In genomic region chr6:6869084-6869483, GRCh38 we compare ENCODE assay signal across 19 cellular contexts.
DNase-seq lines count a peak whose midpoint lies in the region; ATAC-seq and TF ChIP-seq lines count a peak whose summit lies in the region.
"Had no signal": no experiment of that assay in that cellular context is flagged by ENCODE, and none has a peak within 500 bp of the region (broad histone marks: within the 10 kb centered on the region; RNA-seq: fewer than 3 reads in every experiment).

No MANE protein-coding gene starts in this region.

- no peaks in the 10 kb centered on the region for H3K9me3 Mint-ChIP-seq in dendritic cell treated with granulocyte-macrophage colony-stimulating factor and Interleukin-4, amounts not matched to agents 40 ng/mL and 50 ng/mL, for 4 days

- peak overlapping the region; percentile 21 for H4K91ac ChIP-seq in trophoblast cell (ENCODE audit: low read depth, low read length)

- no peak overlapping the region for H2AK5ac ChIP-seq in trophoblast cell (ENCODE audit: low read length)

- peak overlapping the region; percentile 26 for H4K8ac ChIP-seq in trophoblast cell (ENCODE audit: low read depth, low read length)

- no peak overlapping the region for H2BK120ac ChIP-seq in trophoblast cell (ENCODE audit: insufficient read depth, low read length, poor library complexity)

- H2AFZ ChIP-seq in trophoblast cell (ENCODE audit: insufficient read depth, low read length, poor library complexity) (no peak overlapping the region), mammary epithelial cell (ENCODE audit: low read depth, low read length) (no peak overlapping the region)
- H2AFZ ChIP-seq: GM23248 had no signal

- H4K12ac ChIP-seq in trophoblast cell (ENCODE audit: low read depth, low read length) = no peak overlapping the region

- no peaks in the 10 kb centered on the region for H3K79me2 ChIP-seq in trophoblast cell (ENCODE audit: control insufficient read depth, insufficient read depth, low read length, poor library complexity)
- H3K79me2 ChIP-seq in mammary epithelial cell (ENCODE audit: insufficient read depth, low read length) = no peaks in the 10 kb centered on the region

- H3K9ac ChIP-seq in trophoblast cell (ENCODE audit: low read length) (no peak overlapping the region), mammary epithelial cell (ENCODE audit: insufficient read depth, low read length) (no peak overlapping the region)
- H3K9ac ChIP-seq: GM23248 had no signal

- H3K4me3 Mint-ChIP-seq in dendritic cell treated with granulocyte-macrophage colony-stimulating factor and Interleukin-4, amounts not matched to agents 40 ng/mL and 50 ng/mL, for 4 days = no peak overlapping the region
- H3K4me3 Mint-ChIP-seq: CD4-positive, alpha-beta memory T cell; IgD-negative memory B cell had no signal

- peak overlapping the region; percentile 29 for H3K27ac ChIP-seq in HL-60 (replicated peaks)
- no peak overlapping the region for H3K27ac ChIP-seq in trophoblast cell (ENCODE audit: low read depth, low read length)
- no peak overlapping the region for H3K27ac ChIP-seq in mammary epithelial cell (ENCODE audit: insufficient read depth, low read depth, low read length)
- H3K27ac ChIP-seq: C4-2B, GM23248 had no signal

- peak overlapping the region; percentile 26 for H2BK12ac ChIP-seq in trophoblast cell (ENCODE audit: low read length)

- no peak overlapping the region for H3K18ac ChIP-seq in trophoblast cell (ENCODE audit: low read length)

- WGBS in trophoblast cell (ENCODE audit: extremely low coverage, insufficient coverage, insufficient read length) = no CpG with 5 or more reads among the region's 10 CpGs
- 86% methylated on average over 3 of the region's 10 CpGs for WGBS in mammary epithelial cell (ENCODE audit: low coverage, missing lambda C conversion rate)

- H3K36me3 Mint-ChIP-seq in dendritic cell treated with granulocyte-macrophage colony-stimulating factor and Interleukin-4, amounts not matched to agents 40 ng/mL and 50 ng/mL, for 4 days (ENCODE audit: low read depth) = no peaks in the 10 kb centered on the region
- H3K36me3 Mint-ChIP-seq: CD4-positive, alpha-beta memory T cell had no signal

- H3K14ac ChIP-seq in trophoblast cell (ENCODE audit: low read length) = no peak overlapping the region

- H4K20me1 ChIP-seq in mammary epithelial cell (ENCODE audit: insufficient read depth, low read length) = no peaks in the 10 kb centered on the region

- H2BK5ac ChIP-seq in trophoblast cell (ENCODE audit: low read depth, low read length, poor library complexity) = no peak overlapping the region

- H3K36me3 ChIP-seq in trophoblast cell (ENCODE audit: control insufficient read depth in 1 of 2, insufficient read depth in 2 of 2, low read length in 2 of 2) (no peaks in the 10 kb centered on the region), mammary epithelial cell (ENCODE audit: insufficient read depth, low read length) (no peaks in the 10 kb centered on the region)
- H3K36me3 ChIP-seq: BE2C had no signal

- no peak overlapping the region for H3K4me3 ChIP-seq in HL-60 (replicated peaks; ENCODE audit: insufficient read depth, low read length)
- H3K4me3 ChIP-seq in trophoblast cell (ENCODE audit: low read depth, low read length) = no peak overlapping the region
- H3K4me3 ChIP-seq in mammary epithelial cell (replicated peaks in 1 of 3; ENCODE audit: insufficient read depth in 1 of 3, low read depth in 2 of 3, low read length in 3 of 3) = no peak overlapping the region
- H3K4me3 ChIP-seq: GM23248 had no signal

- no peak for ATAC-seq in GM18907 (IDR thresholded peaks at IDR 0.05; ENCODE audit: unreplicated experiment)
- no peak for ATAC-seq in HG03196 (IDR thresholded peaks at IDR 0.05; ENCODE audit: unreplicated experiment)

- BruUV-seq in mammary epithelial cell (replicated peaks; lab: Mats Ljungman, UMichigan) = no TSS peak

- dilution Hi-C loops in mammary epithelial cell (cut with HindIII; ENCODE audit: low sequenced_read_pairs) = no loop called here

- CTCF ChIA-PET in mammary epithelial cell (lab: Charles Lee; ENCODE audit: low non-redundant PET) = no interaction called here

- H3K27ac Mint-ChIP-seq in dendritic cell treated with granulocyte-macrophage colony-stimulating factor and Interleukin-4, amounts not matched to agents 40 ng/mL and 50 ng/mL, for 4 days = peak overlapping the region; percentile 60
- H3K27ac Mint-ChIP-seq: CD4-positive, alpha-beta memory T cell; IgD-negative memory B cell had no signal

- H3K27me3 Mint-ChIP-seq in dendritic cell treated with granulocyte-macrophage colony-stimulating factor and Interleukin-4, amounts not matched to agents 40 ng/mL and 50 ng/mL, for 4 days = no peaks in the 10 kb centered on the region

- no peaks in the 10 kb centered on the region for H3K27me3 ChIP-seq in HL-60 (ENCODE audit: insufficient read depth, poor library complexity, severe bottlenecking)
- no peaks in the 10 kb centered on the region for H3K27me3 ChIP-seq in trophoblast cell (ENCODE audit: insufficient read depth, low read length)
- H3K27me3 ChIP-seq in mammary epithelial cell (ENCODE audit: insufficient read depth, low read length) = no peaks in the 10 kb centered on the region
- H3K27me3 ChIP-seq: BE2C had no signal

- H3K23ac ChIP-seq in trophoblast cell (ENCODE audit: low read length) = no peak overlapping the region

- H3K79me1 ChIP-seq in trophoblast cell (ENCODE audit: low read length) = peaks cover 2% of the 10 kb centered on the region

- H3K4me1 ChIP-seq in trophoblast cell (ENCODE audit: control insufficient read depth in 1 of 2, insufficient read depth in 2 of 2, low read length in 2 of 2) = no peaks in the 10 kb centered on the region
- no peaks in the 10 kb centered on the region for H3K4me1 ChIP-seq in mammary epithelial cell (ENCODE audit: insufficient read depth, low read length)
- H3K4me1 ChIP-seq: BE2C had no signal

- intact Hi-C loops in dendritic cell treated with granulocyte-macrophage colony-stimulating factor and Interleukin-4, amounts not matched to agents 40 ng/mL and 50 ng/mL, for 4 days (cut with micrococcal nuclease) = loop anchor here (10.0 kb wide), 1 partner anchor 46 kb away; no protein-coding TSS in a partner anchor
- intact Hi-C loops in mammary epithelial cell (cut with micrococcal nuclease) = no loop called here

- no peak for TF ChIP-seq CTCF in HL-60 (IDR thresholded peaks at IDR 0.05; ENCODE audit: insufficient read depth, low read length)
- TF ChIP-seq CTCF in mammary epithelial cell (conservative IDR thresholded peaks at IDR 0.05 in 1 of 2, IDR thresholded peaks at IDR 0.05 in 1 of 2; ENCODE audit: extremely low read depth in 1 of 2, insufficient read depth in 1 of 2, low read depth in 1 of 2, low read length in 2 of 2) = no peak

- in situ Hi-C loops in mammary epithelial cell (cut with MboI; ENCODE audit: low sequenced_read_pairs in 2 of 2) = no loop called here

- H3K4ac ChIP-seq in trophoblast cell (ENCODE audit: low read depth, low read length) = no peak overlapping the region

- H3K9me3 ChIP-seq in trophoblast cell (ENCODE audit: insufficient read depth, low read depth, low read length) (peaks cover 4% of the 10 kb centered on the region), mammary epithelial cell (replicated peaks; ENCODE audit: insufficient read depth, low read length) (no peaks in the 10 kb centered on the region)
- H3K9me3 ChIP-seq: BE2C had no signal

- H3K4me2 ChIP-seq in trophoblast cell (ENCODE audit: low read length) = no peak overlapping the region
- H3K4me2 ChIP-seq in mammary epithelial cell (ENCODE audit: insufficient read depth, low read depth, low read length) = no peak overlapping the region

- peaks cover 58% of the 10 kb centered on the region for H3K4me1 Mint-ChIP-seq in dendritic cell treated with granulocyte-macrophage colony-stimulating factor and Interleukin-4, amounts not matched to agents 40 ng/mL and 50 ng/mL, for 4 days (ENCODE audit: low read depth)
- H3K4me1 Mint-ChIP-seq: CD4-positive, alpha-beta memory T cell; IgD-negative memory B cell had no signal

- peak; percentile 56 for DNase-seq in CD1c-positive myeloid dendritic cell (ENCODE audit: extremely low spot score)
- DNase-seq in HL-60 (ENCODE audit: low read depth in 1 of 2, low spot score in 1 of 2) = peak in 1 of 2 experiments; percentile 65
- DNase-seq in trophoblast cell = no peak
- no peak for DNase-seq in mammary epithelial cell
- DNase-seq: ACHN; BE2C; CD4-positive, alpha-beta memory T cell; DMS 273 treated with DMSO at 0.1 percent for 48 hours; DMS53; DND-41; EL; GM23248; HCEC 1CT; KBM-7 had no signal
